ENCODE assay signal across 19 cellular contexts in genomic region chr1:208431721-208432120, GRCh38.
DNase-seq lines count a peak whose midpoint lies in the region; ATAC-seq and TF ChIP-seq lines count a peak whose summit lies in the region.
"Had no signal": no experiment of that assay in that cellular context is flagged by ENCODE, and none has a peak within 500 bp of the region (broad histone marks: within the 10 kb centered on the region; RNA-seq: fewer than 3 reads in every experiment).

No MANE protein-coding gene starts in this region.

- dilution Hi-C loops in IMR-90 (cut with HindIII; ENCODE audit: low sequenced_read_pairs, unreplicated experiment) (no loop called here), mammary epithelial cell (cut with HindIII; ENCODE audit: low sequenced_read_pairs) (no loop called here)

- H3K4me1 ChIP-seq in IMR-90 (ENCODE audit: control insufficient read depth, insufficient read depth, low read length) (no peaks in the 10 kb centered on the region), mammary epithelial cell (ENCODE audit: insufficient read depth, low read length) (peaks cover 2% of the 10 kb centered on the region), gastroesophageal sphincter (no peaks in the 10 kb centered on the region), Karpas-422 (ENCODE audit: low read length) (no peaks in the 10 kb centered on the region)

- no peak overlapping the region for H2BK20ac ChIP-seq in IMR-90 (ENCODE audit: low read depth, low read length)

- H4K91ac ChIP-seq in IMR-90 (ENCODE audit: insufficient read depth, low read depth, low read length) = no peak overlapping the region

- BruUV-seq in IMR-90 (replicated peaks; lab: Mats Ljungman, UMichigan) = no TSS peak
- BruUV-seq in mammary epithelial cell (replicated peaks; lab: Mats Ljungman, UMichigan) = no TSS peak

- ATAC-seq in IMR-90 (ENCODE audit: low read depth) = no peak
- ATAC-seq in gastroesophageal sphincter = no peak
- ATAC-seq in activated T-cell treated with anti-CD3 and anti-CD28 coated beads, Interleukin-2, amount 50 U/mL, for 72 hours (replicated peaks in 1 of 2) = no peak
- ATAC-seq: sciatic nerve had no signal

- H3K27me3 ChIP-seq in IMR-90 (ENCODE audit: control insufficient read depth, insufficient read depth, low read length) = no peaks in the 10 kb centered on the region
- H3K27me3 ChIP-seq in mammary epithelial cell (ENCODE audit: insufficient read depth, low read length) = no peaks in the 10 kb centered on the region
- peaks cover 25% of the 10 kb centered on the region for H3K27me3 ChIP-seq in gastroesophageal sphincter
- no peaks in the 10 kb centered on the region for H3K27me3 ChIP-seq in Karpas-422 (ENCODE audit: low read length)

- H3K4ac ChIP-seq in IMR-90 (ENCODE audit: low read depth, low read length) = no peak overlapping the region

- H4K8ac ChIP-seq in IMR-90 (ENCODE audit: low read depth in 2 of 2, low read length in 2 of 2) = no peak overlapping the region

- no peaks in the 10 kb centered on the region for H3K9me2 ChIP-seq in Karpas-422 (replicated peaks; ENCODE audit: insufficient read depth, low read length)

- intact Hi-C loops in IMR-90 (cut with micrococcal nuclease) (no loop called here), mammary epithelial cell (cut with micrococcal nuclease) (no loop called here)

- no peak overlapping the region for H2AFZ ChIP-seq in IMR-90 (replicated peaks; ENCODE audit: low read length, poor library complexity)
- H2AFZ ChIP-seq in mammary epithelial cell (ENCODE audit: low read depth, low read length) = no peak overlapping the region
- H2AFZ ChIP-seq in Karpas-422 (ENCODE audit: low read length) = no peak overlapping the region

- in situ Hi-C loops in IMR-90 (cut with MboI; ENCODE audit: low sequenced_read_pairs) = no loop called here
- in situ Hi-C loops in mammary epithelial cell (cut with MboI; ENCODE audit: low sequenced_read_pairs in 2 of 2) = no loop called here

- H3K36me3 Mint-ChIP-seq in activated T-cell treated with anti-CD3 and anti-CD28 coated beads, Interleukin-2, amount 50 U/mL, for 72 hours (ENCODE audit: insufficient read depth in 2 of 2) = no peaks in the 10 kb centered on the region
- H3K36me3 Mint-ChIP-seq: activated naive CD8-positive, alpha-beta T cell had no signal

- H4K20me1 ChIP-seq in IMR-90 (ENCODE audit: insufficient read depth, low read length) (no peaks in the 10 kb centered on the region), mammary epithelial cell (ENCODE audit: insufficient read depth, low read length) (no peaks in the 10 kb centered on the region), Karpas-422 (ENCODE audit: insufficient read depth, low read depth, low read length) (no peaks in the 10 kb centered on the region)

- peak; percentile 20 for DNase-seq in AG08396 (ENCODE audit: low spot score)
- DNase-seq in IMR-90 = peak; percentile 53
- DNase-seq in mammary epithelial cell = peak; percentile 52
- peak; percentile 23 for DNase-seq in left kidney (ENCODE audit: low read depth, low spot score)
- no peak for DNase-seq in DMS114 treated with DMSO at 0.1 percent for 48 hours (lab: John Stamatoyannopoulos, UW; ENCODE audit: unreplicated experiment)
- no peak for DNase-seq in Karpas-422
- DNase-seq in activated T-cell treated with anti-CD3 and anti-CD28 coated beads, Interleukin-2, amount 50 U/mL, for 72 hours = no peak
- DNase-seq: ACHN; activated CD4-positive, CD25-positive, alpha-beta regulatory T cell; DMS 273 treated with DMSO at 0.1 percent for 48 hours; Kasumi-1; NCI-H187; NCI-H510A treated with DMSO at 0.1 percent for 48 hours; stimulated activated naive CD4-positive, alpha-beta T cell had no signal

- H3K14ac ChIP-seq in IMR-90 (replicated peaks; ENCODE audit: low read depth, low read length) = no peak overlapping the region

- H3K9me3 ChIP-seq in IMR-90 (ENCODE audit: control insufficient read depth, insufficient read depth, low read length) = 0 out of 2 replicates have a peak, but pooled peaks cover 3% of the 10 kb centered on the region
- no peaks in the 10 kb centered on the region for H3K9me3 ChIP-seq in mammary epithelial cell (replicated peaks; ENCODE audit: insufficient read depth, low read length)
- no peaks in the 10 kb centered on the region for H3K9me3 ChIP-seq in gastroesophageal sphincter
- no peaks in the 10 kb centered on the region for H3K9me3 ChIP-seq in Karpas-422 (ENCODE audit: low read length)

- TF ChIP-seq EP300 in gastroesophageal sphincter (IDR thresholded peaks at IDR 0.05) = no peak

- CTCF ChIA-PET in IMR-90 (lab: Yijun Ruan, JAX) (no interaction called here), mammary epithelial cell (lab: Charles Lee; ENCODE audit: low non-redundant PET) (no interaction called here)

- H2BK120ac ChIP-seq in IMR-90 (ENCODE audit: low read depth, low read length) = no peak overlapping the region

- H3K27ac ChIP-seq in IMR-90 (ENCODE audit: insufficient read depth, low read length) = no peak overlapping the region
- H3K27ac ChIP-seq in mammary epithelial cell (ENCODE audit: insufficient read depth, low read depth, low read length) = no peak overlapping the region
- H3K27ac ChIP-seq in gastroesophageal sphincter = no peak overlapping the region
- H3K27ac ChIP-seq in Karpas-422 (ENCODE audit: low read length) = no peak overlapping the region

- no peak overlapping the region for H2BK5ac ChIP-seq in IMR-90 (ENCODE audit: low read depth, low read length, poor library complexity, severe bottlenecking)

- no peak overlapping the region for H2AK9ac ChIP-seq in IMR-90 (replicated peaks; ENCODE audit: low read depth, low read length, poor library complexity)

- no peak overlapping the region for H3K23ac ChIP-seq in IMR-90 (ENCODE audit: low read depth, low read length)

- H3K9ac ChIP-seq in IMR-90 (ENCODE audit: low read depth, low read length) (no peak overlapping the region), mammary epithelial cell (ENCODE audit: insufficient read depth, low read length) (no peak overlapping the region), Karpas-422 (ENCODE audit: low read length) (no peak overlapping the region)

- H3K27me3 Mint-ChIP-seq in activated T-cell treated with anti-CD3 and anti-CD28 coated beads, Interleukin-2, amount 50 U/mL, for 72 hours (ENCODE audit: low read depth) = no peaks in the 10 kb centered on the region

- no peak overlapping the region for H4K5ac ChIP-seq in IMR-90 (ENCODE audit: low read depth, low read length)

- no peak overlapping the region for H2BK15ac ChIP-seq in IMR-90 (ENCODE audit: low read depth, low read length)

- TF ChIP-seq CTCF in IMR-90 (conservative IDR thresholded peaks at IDR 0.05; ENCODE audit: low read depth, low read length) = no peak
- TF ChIP-seq CTCF in mammary epithelial cell (conservative IDR thresholded peaks at IDR 0.05 in 1 of 2, IDR thresholded peaks at IDR 0.05 in 1 of 2; ENCODE audit: extremely low read depth in 1 of 2, insufficient read depth in 1 of 2, low read depth in 1 of 2, low read length in 2 of 2) = no peak
- TF ChIP-seq CTCF in gastroesophageal sphincter (IDR thresholded peaks at IDR 0.05) = no peak

- H3K79me2 ChIP-seq in mammary epithelial cell (ENCODE audit: insufficient read depth, low read length) (no peaks in the 10 kb centered on the region), Karpas-422 (ENCODE audit: low read length) (no peaks in the 10 kb centered on the region)

- no peak overlapping the region for H3K27ac Mint-ChIP-seq in activated T-cell treated with anti-CD3 and anti-CD28 coated beads, Interleukin-2, amount 50 U/mL, for 72 hours
- H3K27ac Mint-ChIP-seq: activated naive CD8-positive, alpha-beta T cell had no signal

- no peak overlapping the region for H2AK5ac ChIP-seq in IMR-90 (ENCODE audit: low read depth, low read length)

- no peak overlapping the region for H3K18ac ChIP-seq in IMR-90 (ENCODE audit: low read depth, low read length)

- H3K4me1 Mint-ChIP-seq in activated T-cell treated with anti-CD3 and anti-CD28 coated beads, Interleukin-2, amount 50 U/mL, for 72 hours (ENCODE audit: low read depth) = no peaks in the 10 kb centered on the region
- H3K4me1 Mint-ChIP-seq: neural crest cell had no signal

- no peaks in the 10 kb centered on the region for H3K79me1 ChIP-seq in IMR-90 (ENCODE audit: low read depth in 1 of 2, low read length in 2 of 2)

- H3K4me2 ChIP-seq in IMR-90 (ENCODE audit: low read depth, low read length) (no peak overlapping the region), mammary epithelial cell (ENCODE audit: insufficient read depth, low read depth, low read length) (no peak overlapping the region), Karpas-422 (ENCODE audit: low read depth, low read length, poor library complexity, severe bottlenecking) (no peak overlapping the region)

- no peaks in the 10 kb centered on the region for H3K9me1 ChIP-seq in IMR-90 (ENCODE audit: insufficient read depth, low read length)

- H3K9me3 Mint-ChIP-seq in activated T-cell treated with anti-CD3 and anti-CD28 coated beads, Interleukin-2, amount 50 U/mL, for 72 hours = peaks cover 0 to 2% of the 10 kb centered on the region in 2 donors
- H3K9me3 Mint-ChIP-seq: neural crest cell had no signal

- H3K4me3 ChIP-seq in IMR-90 (ENCODE audit: insufficient read depth, low read depth, low read length) (no peak overlapping the region), mammary epithelial cell (replicated peaks in 1 of 3; ENCODE audit: insufficient read depth in 1 of 3, low read depth in 2 of 3, low read length in 3 of 3) (no peak overlapping the region), gastroesophageal sphincter (no peak overlapping the region), Karpas-422 (ENCODE audit: low read length) (no peak overlapping the region)
- H3K4me3 ChIP-seq: lung had no signal

- no peak overlapping the region for H3K4me3 Mint-ChIP-seq in activated T-cell treated with anti-CD3 and anti-CD28 coated beads, Interleukin-2, amount 50 U/mL, for 72 hours
- H3K4me3 Mint-ChIP-seq: activated naive CD8-positive, alpha-beta T cell; neural crest cell had no signal

- no peak overlapping the region for H3K56ac ChIP-seq in IMR-90 (ENCODE audit: extremely low read depth, insufficient read depth, low read length)

- WGBS in IMR-90 (ENCODE audit: extremely low coverage in 2 of 2, insufficient read length in 1 of 2), 2 experiments = no CpG with 5 or more reads among the region's 3 CpGs
- 62% methylated on average over 3 of the region's 3 CpGs for WGBS in mammary epithelial cell (ENCODE audit: low coverage, missing lambda C conversion rate)
- 75 to 78% methylated on average over 3 of the region's 3 CpGs for WGBS in gastroesophageal sphincter (ENCODE audit: low coverage in 1 of 2), 2 donors

- no peak for TF ChIP-seq RAD21 in IMR-90 (IDR thresholded peaks at IDR 0.05; ENCODE audit: low read length)

- no peak for TF ChIP-seq POLR2A in IMR-90 (IDR thresholded peaks at IDR 0.05; ENCODE audit: low read depth, low read length)
- no peak for TF ChIP-seq POLR2A in gastroesophageal sphincter (IDR thresholded peaks at IDR 0.05)

- H3K36me3 ChIP-seq in IMR-90 (ENCODE audit: control insufficient read depth, insufficient read depth, low read length) (no peaks in the 10 kb centered on the region), mammary epithelial cell (ENCODE audit: insufficient read depth, low read length) (no peaks in the 10 kb centered on the region), gastroesophageal sphincter (no peaks in the 10 kb centered on the region), Karpas-422 (ENCODE audit: insufficient read depth, low read length) (no peaks in the 10 kb centered on the region)

- POLR2A ChIA-PET in IMR-90 (lab: Charles Lee; ENCODE audit: unreplicated experiment) = no interaction called here

Comparison
In these comparisons a context has a peak if more than half of its experiments do, and no peak if none do; other contexts are left out.
1. DNase-seq: peak in AG08396 (single experiment), IMR-90 (single experiment), mammary epithelial cell (single experiment) and left kidney (single experiment); none in DMS114 treated with DMSO at 0.1 percent for 48 hours (single experiment), Karpas-422 (single experiment) and activated T-cell treated with anti-CD3 and anti-CD28 coated beads, Interleukin-2, amount 50 U/mL, for 72 hours (0 of 2).